ENCODE assay signal across 9 cellular contexts in genomic region chr15:43514241-43515057, GRCh38. TPM values are rescaled to one million over a fixed set of nuclear protein-coding genes. Genes with fewer than 3 reads are reported as not detected.
A peak's percentile ranks its signal among the peaks of the same experiment; 100 is the strongest.
DNase-seq lines count a peak whose midpoint lies in the region; ATAC-seq lines count a peak whose summit lies in the region.
"Had no signal": no experiment of that assay in that cellular context is flagged by ENCODE, and none has a peak within 500 bp of the region (broad histone marks: within the 10 kb centered on the region; RNA-seq: fewer than 3 reads in every experiment).

No MANE protein-coding gene starts in this region.

- H3K27ac ChIP-seq in mesendoderm (ENCODE audit: low read depth, low read length), result no peak overlapping the region

- H3K4me1 ChIP-seq in mesendoderm (ENCODE audit: control insufficient read depth, low read depth, low read length), result peaks cover 18% of the 10 kb centered on the region

- H3K4me2 ChIP-seq in mesendoderm (ENCODE audit: low read length), result peak overlapping the region; percentile 37

- no peak overlapping the region for H2BK15ac ChIP-seq in mesendoderm (replicated peaks; ENCODE audit: low read depth)

- H3K18ac ChIP-seq in mesendoderm (ENCODE audit: low read length), result no peak overlapping the region

- H4K5ac ChIP-seq in mesendoderm (ENCODE audit: low read length), result no peak overlapping the region

- no peak overlapping the region for H3K23ac ChIP-seq in mesendoderm (ENCODE audit: low read length)

- peak overlapping the region; percentile 58 for H3K56ac ChIP-seq in mesendoderm (ENCODE audit: low read length)

- H3K27ac Mint-ChIP-seq in activated naive CD4-positive, alpha-beta T cell treated with anti-CD3 and anti-CD28 coated beads, Interleukin-2, amount 10 ng/mL, durations not matched to agents 7 days and 5 days, result peak overlapping the region; percentile 81
- no peak overlapping the region for H3K27ac Mint-ChIP-seq in activated naive CD4-positive, alpha-beta T cell treated with anti-CD3 and anti-CD28 coated beads, Interleukin-2, amount 50 U/mL, for 72 hours
- H3K27ac Mint-ChIP-seq: dendritic cell treated with granulocyte-macrophage colony-stimulating factor and Interleukin-4, amounts not matched to agents 40 ng/mL and 50 ng/mL, for 4 days had no signal

- no peak overlapping the region for H2AK5ac ChIP-seq in mesendoderm (ENCODE audit: low read length)

- H3K36me3 ChIP-seq in mesendoderm (ENCODE audit: control insufficient read depth, insufficient read depth, low read length), result no peaks in the 10 kb centered on the region

- ATAC-seq in activated naive CD4-positive, alpha-beta T cell treated with anti-CD3 and anti-CD28 coated beads, Interleukin-2, amount 50 U/mL, for 72 hours, result no peak
- ATAC-seq in GM21619 (IDR thresholded peaks at IDR 0.05; ENCODE audit: unreplicated experiment) (no peak), HG02798 (IDR thresholded peaks at IDR 0.05; ENCODE audit: poor library complexity, unreplicated experiment) (no peak)

- DNase-seq in activated naive CD4-positive, alpha-beta T cell treated with anti-CD3 and anti-CD28 coated beads, Interleukin-2, amount 10 ng/mL, durations not matched to agents 7 days and 5 days, result peak; percentile 62
- no peak for DNase-seq in activated naive CD4-positive, alpha-beta T cell treated with anti-CD3 and anti-CD28 coated beads, Interleukin-2, amount 50 U/mL, for 72 hours (ENCODE audit: low spot score in 2 of 2)
- DNase-seq in NCI-H774 (lab: John Stamatoyannopoulos, UW) (peak; percentile 8), mesendoderm (peak; percentile 76), D341Med (ENCODE audit: low spot score) (no peak)
- peak; percentile 15 for DNase-seq in central memory CD4-positive, alpha-beta T cell

- H3K27me3 ChIP-seq in mesendoderm (ENCODE audit: insufficient read depth, low read length, poor library complexity), result peaks cover 1% of the 10 kb centered on the region

- no peak overlapping the region for H3K4me3 ChIP-seq in mesendoderm (ENCODE audit: low read length)

- no peaks in the 10 kb centered on the region for H3K79me2 ChIP-seq in mesendoderm (ENCODE audit: control insufficient read depth, insufficient read depth, low read length)

- no peak overlapping the region for H3K4ac ChIP-seq in mesendoderm (ENCODE audit: low read depth, low read length)

- peaks cover 48% of the 10 kb centered on the region for H3K27me3 Mint-ChIP-seq in activated naive CD4-positive, alpha-beta T cell treated with anti-CD3 and anti-CD28 coated beads, Interleukin-2, amount 10 ng/mL, durations not matched to agents 7 days and 5 days

- no peaks in the 10 kb centered on the region for H3K9me3 Mint-ChIP-seq in activated naive CD4-positive, alpha-beta T cell treated with anti-CD3 and anti-CD28 coated beads, Interleukin-2, amount 10 ng/mL, durations not matched to agents 7 days and 5 days
- H3K9me3 Mint-ChIP-seq in activated naive CD4-positive, alpha-beta T cell treated with anti-CD3 and anti-CD28 coated beads, Interleukin-2, amount 50 U/mL, for 72 hours, result no peaks in the 10 kb centered on the region
- H3K9me3 Mint-ChIP-seq: dendritic cell treated with granulocyte-macrophage colony-stimulating factor and Interleukin-4, amounts not matched to agents 40 ng/mL and 50 ng/mL, for 4 days had no signal

- H2BK120ac ChIP-seq in mesendoderm (ENCODE audit: low read depth, low read length), result no peak overlapping the region

- no CpG with 5 or more reads among the region's 4 CpGs for WGBS in mesendoderm (ENCODE audit: extremely low coverage, insufficient coverage, low lambda C conversion rate)

- no peak overlapping the region for H4K8ac ChIP-seq in mesendoderm (ENCODE audit: low read depth, low read length)

- H3K79me1 ChIP-seq in mesendoderm (ENCODE audit: low read length), result no peaks in the 10 kb centered on the region

- no peak overlapping the region for H2BK5ac ChIP-seq in mesendoderm (ENCODE audit: low read length)

- H3K4me3 Mint-ChIP-seq in activated naive CD4-positive, alpha-beta T cell treated with anti-CD3 and anti-CD28 coated beads, Interleukin-2, amount 10 ng/mL, durations not matched to agents 7 days and 5 days, result peak overlapping the region; percentile 24
- H3K4me3 Mint-ChIP-seq: dendritic cell treated with granulocyte-macrophage colony-stimulating factor and Interleukin-4, amounts not matched to agents 40 ng/mL and 50 ng/mL, for 4 days had no signal

- CTCF ChIA-PET in activated naive CD4-positive, alpha-beta T cell treated with anti-CD3 and anti-CD28 coated beads, Interleukin-2, amount 10 ng/mL, durations not matched to agents 7 days and 5 days (lab: Charles Lee), result interaction anchor here (0.6 to 5.9 kb wide), 11 partner anchors 8 to 184 kb away, joined by 3 to 43 read pairs (median 4); partner anchors contain the start of gene LCMT2

- peaks cover 12% of the 10 kb centered on the region for H3K36me3 Mint-ChIP-seq in activated naive CD4-positive, alpha-beta T cell treated with anti-CD3 and anti-CD28 coated beads, Interleukin-2, amount 10 ng/mL, durations not matched to agents 7 days and 5 days
- no peaks in the 10 kb centered on the region for H3K36me3 Mint-ChIP-seq in activated naive CD4-positive, alpha-beta T cell treated with anti-CD3 and anti-CD28 coated beads, Interleukin-2, amount 50 U/mL, for 72 hours

- H3K9ac ChIP-seq in mesendoderm (ENCODE audit: low read length), result no peak overlapping the region

- peaks cover 89% of the 10 kb centered on the region for H3K4me1 Mint-ChIP-seq in activated naive CD4-positive, alpha-beta T cell treated with anti-CD3 and anti-CD28 coated beads, Interleukin-2, amount 10 ng/mL, durations not matched to agents 7 days and 5 days

RNA-seq across cellular contexts. Expression of gene MAP1A, which starts 3.0 kb away (rescaled TPM):
- 1 to 10 TPM in 1 of 2 donors, under 1 TPM in 1; 0.84 to 1.4 TPM for total RNA-seq in activated naive CD4-positive, alpha-beta T cell treated with anti-CD3 and anti-CD28 coated beads, Interleukin-2, amount 50 U/mL, for 72 hours
- polyA plus RNA-seq in mesendoderm (2013, experiment 1 of 2), result 0.79 TPM
- 0.77 TPM for polyA plus RNA-seq in mesendoderm (2013, experiment 2 of 2)

RNA-seq across cellular contexts. Expression of gene TP53BP1, which starts 21.5 kb away (rescaled TPM):
- 10 to 100 TPM; 24.0 to 35.9 TPM for total RNA-seq in activated naive CD4-positive, alpha-beta T cell treated with anti-CD3 and anti-CD28 coated beads, Interleukin-2, amount 50 U/mL, for 72 hours
- polyA plus RNA-seq in mesendoderm (2013, experiment 1 of 2), result 19.0 TPM
- 19.4 TPM for polyA plus RNA-seq in mesendoderm (2013, experiment 2 of 2)

Comparison
In these comparisons a context has a peak if more than half of its experiments do, and no peak if none do; other contexts are left out.
1. DNase-seq: peak in activated naive CD4-positive, alpha-beta T cell treated with anti-CD3 and anti-CD28 coated beads, Interleukin-2, amount 10 ng/mL, durations not matched to agents 7 days and 5 days (single experiment), NCI-H774 (single experiment), central memory CD4-positive, alpha-beta T cell (single experiment) and mesendoderm (single experiment); none in activated naive CD4-positive, alpha-beta T cell treated with anti-CD3 and anti-CD28 coated beads, Interleukin-2, amount 50 U/mL, for 72 hours (0 of 2) and D341Med (single experiment).